In the genomic region with DNA sequence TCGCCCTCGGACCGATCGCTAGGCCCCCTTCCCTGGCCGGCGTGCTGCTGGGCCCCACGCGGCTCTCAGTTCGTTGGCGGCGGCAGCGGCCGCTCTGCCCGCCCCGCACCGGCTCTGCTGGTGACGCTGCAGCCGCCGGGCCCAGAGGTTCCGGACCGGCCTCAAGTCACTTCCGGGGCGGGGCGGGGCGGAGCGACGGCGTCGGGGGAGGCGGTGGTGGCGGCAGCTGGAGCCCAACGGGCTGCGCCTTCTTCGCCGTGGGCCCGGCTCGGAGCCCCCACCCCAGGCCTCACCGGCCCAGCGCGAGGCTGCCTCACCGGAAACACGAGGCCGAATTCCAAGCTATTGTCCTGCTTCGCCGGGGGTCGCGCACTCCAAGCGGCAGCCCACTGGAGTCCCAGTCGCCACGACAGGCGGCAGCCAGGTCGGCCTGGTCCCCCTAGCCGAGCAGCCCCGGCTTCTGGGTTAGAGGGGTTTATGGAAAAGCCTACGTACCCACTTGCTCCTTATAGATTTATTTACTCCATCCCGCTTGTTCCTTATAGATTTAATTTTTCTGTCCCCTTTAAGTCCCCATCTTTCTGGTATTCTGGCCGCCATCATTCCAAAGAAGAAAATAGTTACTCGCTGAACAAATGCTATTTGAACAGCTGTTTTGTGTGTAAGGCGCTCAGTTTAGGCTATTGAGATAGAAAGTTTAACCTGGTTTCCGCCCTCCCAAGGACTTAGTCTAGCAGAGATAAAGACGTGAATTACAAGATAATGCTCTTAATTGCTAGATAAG, we compare ENCODE assay signal across 8 cellular contexts. TPM values are rescaled to one million over a fixed set of nuclear protein-coding genes. Genes with fewer than 3 reads are reported as not detected.
DNase-seq lines count a peak whose midpoint lies in the region; TF ChIP-seq lines count a peak whose summit lies in the region.

Gene PSME4, minus strand, starts transcription at position 96 of the 784 bp plus-strand sequence. CDS start 209 bp downstream, outside the sequence.

- H3K27ac Mint-ChIP-seq in HFFc6 = peak within 1 kb of the TSS; percentile 95
- H3K27ac Mint-ChIP-seq in activated naive CD4-positive, alpha-beta T cell treated with anti-CD3 and anti-CD28 coated beads, Interleukin-2, amount 50 U/mL, for 24 hours = peak within 1 kb of the TSS; percentile 99

- peak; percentile 95 for TF ChIP-seq POLR2A in NB4 (IDR thresholded peaks at IDR 0.05; ENCODE audit: extremely low read depth, insufficient read length)

- H3K36me3 Mint-ChIP-seq in HFFc6 (ENCODE audit: low read depth) = peaks cover 42% of the 10 kb centered on the region
- H3K36me3 Mint-ChIP-seq in activated naive CD4-positive, alpha-beta T cell treated with anti-CD3 and anti-CD28 coated beads, Interleukin-2, amount 50 U/mL, for 24 hours = peaks cover 12% of the 10 kb centered on the region

- no peaks in the 10 kb centered on the region for H3K9me3 Mint-ChIP-seq in HFFc6
- no peaks in the 10 kb centered on the region for H3K9me3 Mint-ChIP-seq in activated naive CD4-positive, alpha-beta T cell treated with anti-CD3 and anti-CD28 coated beads, Interleukin-2, amount 50 U/mL, for 24 hours

- DNase-seq in HFFc6 (peak; percentile 81), NB4 (ENCODE audit: low read depth) (peak; percentile 95), SKM-1 (lab: John Stamatoyannopoulos, UW; ENCODE audit: unreplicated experiment) (peak; percentile 55), glomerular endothelial cell (ENCODE audit: extremely low read depth, low read depth, low spot score) (no peak), occipital lobe (lab: John Stamatoyannopoulos, UW) (peak; percentile 91), superior temporal gyrus (ENCODE audit: extremely low spot score) (peak; percentile 84)

- H3K4me1 Mint-ChIP-seq in HFFc6 (ENCODE audit: low read depth) = peaks cover 55% of the 10 kb centered on the region
- peaks cover 57% of the 10 kb centered on the region for H3K4me1 Mint-ChIP-seq in activated naive CD4-positive, alpha-beta T cell treated with anti-CD3 and anti-CD28 coated beads, Interleukin-2, amount 50 U/mL, for 24 hours

- H3K4me3 Mint-ChIP-seq in HFFc6 = peak within 1 kb of the TSS; percentile 98
- H3K4me3 Mint-ChIP-seq in activated naive CD4-positive, alpha-beta T cell treated with anti-CD3 and anti-CD28 coated beads, Interleukin-2, amount 50 U/mL, for 24 hours = peak within 1 kb of the TSS; percentile 98

- TF ChIP-seq CTCF in HFFc6 (IDR thresholded peaks at IDR 0.05) = no peak
- no peak for TF ChIP-seq CTCF in NB4 (IDR thresholded peaks at IDR 0.05; ENCODE audit: low read depth, low read length)

- H3K4me3 ChIP-seq in GM08714 (ENCODE audit: low read length) (peak within 1 kb of the TSS; percentile 87), NB4 (ENCODE audit: low read depth, low read length) (peak within 1 kb of the TSS; percentile 90)

- peaks cover 3% of the 10 kb centered on the region for H3K27me3 Mint-ChIP-seq in HFFc6 (ENCODE audit: insufficient read depth)
- no peaks in the 10 kb centered on the region for H3K27me3 Mint-ChIP-seq in activated naive CD4-positive, alpha-beta T cell treated with anti-CD3 and anti-CD28 coated beads, Interleukin-2, amount 50 U/mL, for 24 hours

RNA-seq across cellular contexts. Expression of gene PSME4, which starts in this region (rescaled TPM):
- 10 to 100 TPM; 64.6 to 88.0 (median 75.3) TPM for total RNA-seq in HFFc6 (2021; fragmentation: NEBNext Ultra II Directional; extraction: Animal tissue kit (Norgen Biotek cat#: 25700))
- 37.2 and 49.1 TPM in 2 replicates for total RNA-seq in glomerular endothelial cell
- 42.1 TPM for total RNA-seq in occipital lobe
